ENCODE assay signal across 8 cellular contexts in genomic region chr6:43478008-43478372, GRCh38. TPM values are rescaled to one million over a fixed set of nuclear protein-coding genes. Genes with fewer than 3 reads are reported as not detected.
DNase-seq lines count a peak whose midpoint lies in the region; ATAC-seq, FAIRE-seq and TF ChIP-seq lines count a peak whose summit lies in the region.

No MANE protein-coding gene starts in this region.

- POLR2A ChIA-PET in A673 (lab: Charles Lee; ENCODE audit: low non-redundant PET) (interaction anchor here (0.6 kb wide), 1 partner anchor 611 kb away, joined by 5 read pairs; no protein-coding TSS in a partner anchor), GM12878 (lab: Charles Lee) (interaction anchor here (0.6 to 1.7 kb wide), 12 partner anchors 11 to 494 kb away, joined by 3 to 5 read pairs (median 3); partner anchors contain the start of genes DLK2, POLR1C and PPP2R5D)

- DNase-seq in A673 (ENCODE audit: low spot score) (no peak), GM12878 (ENCODE audit: low read depth, low spot score) (no peak), mesendoderm (no peak), GM13976 (ENCODE audit: low spot score) (no peak), 8988T (no peak), ecto neural progenitor cell (ENCODE audit: low spot score) (no peak)
- DNase-seq in effector CD4-positive, alpha-beta T cell = no peak

- ATAC-seq in HG03354 (IDR thresholded peaks at IDR 0.05; ENCODE audit: poor library complexity, severe bottlenecking, unreplicated experiment) (peak; percentile 19), GM12878 (peak; percentile 15)

- peaks cover 10% of the 10 kb centered on the region for H3K79me2 ChIP-seq in GM12878 (ENCODE audit: control insufficient read depth, insufficient read depth, low read length)
- H3K79me2 ChIP-seq in mesendoderm (ENCODE audit: control insufficient read depth, insufficient read depth, low read length) = peaks cover 23% of the 10 kb centered on the region

- H4K5ac ChIP-seq in mesendoderm (ENCODE audit: low read length) = no peak overlapping the region

- TF ChIP-seq RAD21 in GM12878 (IDR thresholded peaks at IDR 0.05; ENCODE audit: insufficient read depth, low read depth, low read length) = no peak

- H4K8ac ChIP-seq in mesendoderm (ENCODE audit: low read depth, low read length) = no peak overlapping the region

- H3K79me1 ChIP-seq in mesendoderm (ENCODE audit: low read length) = peaks cover 21% of the 10 kb centered on the region

- H3K9ac ChIP-seq in GM12878 (ENCODE audit: control insufficient read depth, insufficient read depth, low read length) = peak overlapping the region; percentile 82
- peak overlapping the region; percentile 79 for H3K9ac ChIP-seq in mesendoderm (ENCODE audit: low read length)

- RAD21 ChIA-PET in GM12878 (lab: Charles Lee; ENCODE audit: unreplicated experiment) = interaction anchor here (1.1 to 1.2 kb wide), 3 partner anchors 23 to 140 kb away, joined by 3 read pairs; partner anchors contain the start of genes POLR1C and YIPF3

- no peak overlapping the region for H2AK5ac ChIP-seq in mesendoderm (ENCODE audit: low read length)

- peak overlapping the region; percentile 57 for H2AFZ ChIP-seq in GM12878 (ENCODE audit: control insufficient read depth, low read depth, low read length)

- no peak for TF ChIP-seq EP300 in GM12878 (IDR thresholded peaks at IDR 0.05; ENCODE audit: borderline replicate concordance in 1 of 2, control insufficient read depth in 1 of 2, low read depth in 2 of 2, low read length in 2 of 2)

- H3K4me1 ChIP-seq in A673 (ENCODE audit: insufficient read depth, low read length, poor library complexity, severe bottlenecking) = peaks cover 33% of the 10 kb centered on the region
- peaks cover 4% of the 10 kb centered on the region for H3K4me1 ChIP-seq in GM12878 (ENCODE audit: control insufficient read depth, insufficient read depth, low read length)
- H3K4me1 ChIP-seq in mesendoderm (ENCODE audit: control insufficient read depth, low read depth, low read length) = peaks cover 9% of the 10 kb centered on the region

- H2BK5ac ChIP-seq in mesendoderm (ENCODE audit: low read length) = no peak overlapping the region

- no peaks in the 10 kb centered on the region for H4K20me1 ChIP-seq in GM12878 (ENCODE audit: control insufficient read depth, insufficient read depth)

- TF ChIP-seq CTCF in A673 (conservative IDR thresholded peaks at IDR 0.05; ENCODE audit: low read depth, low read length) = no peak
- TF ChIP-seq CTCF in GM12878 (IDR thresholded peaks at IDR 0.05 in 2 of 3, conservative IDR thresholded peaks at IDR 0.05 in 1 of 3; ENCODE audit: control insufficient read depth in 2 of 3, extremely low read depth in 1 of 3, insufficient read depth in 1 of 3, low read depth in 3 of 3, low read length in 3 of 3) = no peak
- TF ChIP-seq CTCF in GM13976 (IDR thresholded peaks at IDR 0.05; ENCODE audit: borderline replicate concordance, control extremely low read depth, extremely low read depth, insufficient read depth, missing control alignments) = no peak

- BruUV-seq in A673 (replicated peaks; lab: Mats Ljungman, UMichigan) (TSS peak; percentile 54), GM12878 (replicated peaks; lab: Mats Ljungman, UMichigan) (TSS peak; percentile 72)

- WGBS in GM12878 (ENCODE audit: insufficient coverage, insufficient replicate concordance, low lambda C conversion rate, missing lambda C conversion rate) = 0% methylated on average over 3 of the region's 3 CpGs
- no CpG with 5 or more reads among the region's 3 CpGs for WGBS in mesendoderm (ENCODE audit: extremely low coverage, insufficient coverage, low lambda C conversion rate)

- CTCF ChIA-PET in A673 (lab: Charles Lee) = interaction anchor here (0.5 to 0.7 kb wide), 2 partner anchors 15 to 219 kb away, joined by 3 read pairs; no protein-coding TSS in a partner anchor
- CTCF ChIA-PET in GM12878 (lab: Yijun Ruan, JAX) = interaction anchor here (1.2 to 1.4 kb wide), 2 partner anchors 91 to 156 kb away, joined by 3 to 5 read pairs; no protein-coding TSS in a partner anchor

- no peak overlapping the region for H2BK15ac ChIP-seq in mesendoderm (replicated peaks; ENCODE audit: low read depth)

- no peak for FAIRE-seq in GM12878 (lab: Jason Lieb, UNC)

- peak overlapping the region; percentile 95 for H3K56ac ChIP-seq in mesendoderm (ENCODE audit: low read length)

- H3K4me3 ChIP-seq in A673 (ENCODE audit: low read depth, low read length, poor library complexity, severe bottlenecking) = peak overlapping the region; percentile 74
- peak overlapping the region; percentile 91 for H3K4me3 ChIP-seq in GM12878
- peak overlapping the region; percentile 83 for H3K4me3 ChIP-seq in mesendoderm (ENCODE audit: low read length)

- H3K9me3 ChIP-seq in A673 (ENCODE audit: low read depth, low read length, poor library complexity, severe bottlenecking) (no peaks in the 10 kb centered on the region), GM12878 (replicated peaks; ENCODE audit: control insufficient read depth, insufficient read depth, low read length) (no peaks in the 10 kb centered on the region)

- intact Hi-C loops in A673 (cut with micrococcal nuclease; ENCODE audit: unreplicated experiment) (no loop called here), GM12878 (cut with micrococcal nuclease; ENCODE audit: unreplicated experiment) (no loop called here)

- no peak for TF ChIP-seq POLR2A in GM12878 (IDR thresholded peaks at IDR 0.05; ENCODE audit: low read depth, low read length)

- SMC1A ChIA-PET in GM12878 (lab: Charles Lee; ENCODE audit: uncharacterized antibody, unreplicated experiment) = interaction anchor here (0.5 to 1.5 kb wide), 4 partner anchors 18 to 730 kb away, joined by 3 to 4 read pairs (median 3); no protein-coding TSS in a partner anchor

- no peak overlapping the region for H2BK120ac ChIP-seq in mesendoderm (ENCODE audit: low read depth, low read length)

- H3K4me2 ChIP-seq in GM12878 (ENCODE audit: control insufficient read depth, insufficient read depth) = peak overlapping the region; percentile 95
- H3K4me2 ChIP-seq in mesendoderm (ENCODE audit: low read length) = peak overlapping the region; percentile 96

- H3K23ac ChIP-seq in mesendoderm (ENCODE audit: low read length) = no peak overlapping the region

- in situ Hi-C loops in GM12878 (cut with MboI) (no loop called here), GM13976 (cut with MboI; ENCODE audit: low sequenced_read_pairs, unreplicated experiment) (loop anchor here (25.0 kb wide), 1 partner anchor 216 kb away; no protein-coding TSS in a partner anchor)

- H3K36me3 ChIP-seq in A673 (ENCODE audit: insufficient read depth, low read length, poor library complexity, severe bottlenecking) = no peaks in the 10 kb centered on the region
- H3K36me3 ChIP-seq in GM12878 (ENCODE audit: control insufficient read depth in 2 of 2, insufficient read depth in 2 of 2, low read length in 1 of 2) = no peaks in the 10 kb centered on the region
- no peaks in the 10 kb centered on the region for H3K36me3 ChIP-seq in mesendoderm (ENCODE audit: control insufficient read depth, insufficient read depth, low read length)

- H3K27ac ChIP-seq in A673 (ENCODE audit: low read depth, low read length, poor library complexity, severe bottlenecking) (peak overlapping the region; percentile 89), GM12878 (ENCODE audit: control insufficient read depth, insufficient read depth) (peak overlapping the region; percentile 41), mesendoderm (ENCODE audit: low read depth, low read length) (no peak overlapping the region)

- H3K4ac ChIP-seq in mesendoderm (ENCODE audit: low read depth, low read length) = peak overlapping the region; percentile 97

- no peaks in the 10 kb centered on the region for H3K27me3 ChIP-seq in A673 (replicated peaks; ENCODE audit: insufficient read depth, low read depth, low read length, poor library complexity)
- no peaks in the 10 kb centered on the region for H3K27me3 ChIP-seq in GM12878 (replicated peaks in 1 of 2; ENCODE audit: control insufficient read depth in 2 of 2, insufficient read depth in 2 of 2, low read length in 1 of 2)
- no peaks in the 10 kb centered on the region for H3K27me3 ChIP-seq in mesendoderm (ENCODE audit: insufficient read depth, low read length, poor library complexity)

- no peak overlapping the region for H3K18ac ChIP-seq in mesendoderm (ENCODE audit: low read length)

RNA-seq across cellular contexts. Expression of gene TJAP1, which starts 0.6 kb away (rescaled TPM):
- total RNA-seq in A673 (2021) (39.1 and 46.0 TPM in 2 replicates), GM12878 (2014; rRNA removed) (13.6 and 15.8 TPM in 2 replicates), GM12878 (2014; rRNA removed; fragmentation: Illumina TruSeq; extraction: Trizol) (6.2 and 8.1 TPM in 2 replicates), GM12878 (2021) (22.6 and 26.5 TPM in 2 replicates)
- 21.5 and 21.7 TPM in 2 replicates for total RNA-seq in GM12878 (2013; cell fraction: nucleolus; rRNA removed)
- polyA plus RNA-seq in GM12878 (2011; ENCODE audit: low read depth) = 9.2 TPM
- polyA plus RNA-seq in GM12878 (2011; rRNA removed) (10.8 and 18.0 TPM in 2 replicates), GM12878 (2014; fragmentation: Illumina TruSeq; extraction: Trizol) (7.0 and 13.9 TPM in 2 replicates), GM12878 (2014; fragmentation: Nextera tagmentation; extraction: Ambion mirVana) (under 1 TPM; 0.11 to 0.42 TPM), GM12878 (2014; rRNA removed) (18.9 and 23.9 TPM in 2 replicates), GM12878 (2016; fragmentation: Nextera tagmentation; extraction: Ambion mirVana) (10 to 100 TPM; 10.0 to 11.7 TPM)
- polyA plus RNA-seq in GM12878 (2011; cell fraction: cytosol; rRNA removed) = 16.8 and 18.8 TPM in 2 replicates
- polyA plus RNA-seq in GM12878 (2011; cell fraction: nucleus; rRNA removed) = 70.5 and 83.5 TPM in 2 replicates
- polyA plus RNA-seq in GM12878 (2012) = 14.3 and 17.2 TPM in 2 replicates
- 9.9 and 12.4 TPM in 2 replicates for polyA minus RNA-seq in GM12878 (2011; rRNA and poly(A)+ RNA removed)
- polyA minus RNA-seq in GM12878 (2011; cell fraction: cytosol; rRNA and poly(A)+ RNA removed) = 3.2 and 6.5 TPM in 2 replicates
- polyA minus RNA-seq in GM12878 (2011; cell fraction: nucleus; rRNA and poly(A)+ RNA removed) = 10.3 and 15.7 TPM in 2 replicates
- 28.1 TPM for polyA plus RNA-seq in mesendoderm (2013, experiment 1 of 2)
- polyA plus RNA-seq in mesendoderm (2013, experiment 2 of 2) = 25.9 TPM

RNA-seq across cellular contexts. Expression of gene DLK2, which starts 22.6 kb away (rescaled TPM):
- total RNA-seq in A673 (2021) (0.37 and 0.67 TPM in 2 replicates), GM12878 (2014; rRNA removed) (0.11 and 0.34 TPM in 2 replicates), GM12878 (2014; rRNA removed; fragmentation: Illumina TruSeq; extraction: Trizol) (not detected in 2 replicates), GM12878 (2021) (0.38 and 0.40 TPM in 2 replicates)
- total RNA-seq in GM12878 (2013; cell fraction: nucleolus; rRNA removed) = 1.3 and 1.4 TPM in 2 replicates
- polyA plus RNA-seq in GM12878 (2011; ENCODE audit: low read depth) = 0.37 TPM
- polyA plus RNA-seq in GM12878 (2011; rRNA removed) (0.10 and 0.37 TPM in 2 replicates), GM12878 (2014; fragmentation: Illumina TruSeq; extraction: Trizol) (not detected in 2 replicates), GM12878 (2014; fragmentation: Nextera tagmentation; extraction: Ambion mirVana) (under 1 TPM in 1 of 2 experiments, not detected in 1; 0.03 TPM), GM12878 (2014; rRNA removed) (0.47 and 0.55 TPM in 2 replicates), GM12878 (2016; fragmentation: Nextera tagmentation; extraction: Ambion mirVana) (under 1 TPM in 1 of 2 experiments, not detected in 1; 0.40 TPM)
- polyA plus RNA-seq in GM12878 (2011; cell fraction: cytosol; rRNA removed) = 0.79 and 1.0 TPM in 2 replicates
- polyA plus RNA-seq in GM12878 (2011; cell fraction: nucleus; rRNA removed) = 1.5 and 1.9 TPM in 2 replicates
- polyA plus RNA-seq in GM12878 (2012) = 0.50 and 1.8 TPM in 2 replicates
- polyA minus RNA-seq in GM12878 (2011; rRNA and poly(A)+ RNA removed) = 0.66 and 0.67 TPM in 2 replicates
- polyA minus RNA-seq in GM12878 (2011; cell fraction: cytosol; rRNA and poly(A)+ RNA removed) = not detected in 2 replicates
- polyA minus RNA-seq in GM12878 (2011; cell fraction: nucleus; rRNA and poly(A)+ RNA removed) = 0.24 and 0.57 TPM in 2 replicates
- polyA plus RNA-seq in mesendoderm (2013, experiment 1 of 2) = 0.13 TPM
- 0.29 TPM for polyA plus RNA-seq in mesendoderm (2013, experiment 2 of 2)

RNA-seq across cellular contexts. Expression of gene LRRC73, which starts 32.2 kb away (rescaled TPM):
- total RNA-seq in A673 (2021) (0.58 and 0.94 TPM in 2 replicates), GM12878 (2014; rRNA removed) (not detected in 2 replicates), GM12878 (2014; rRNA removed; fragmentation: Illumina TruSeq; extraction: Trizol) (not detected in 2 replicates), GM12878 (2021) (0.13 and 0.19 TPM in 2 replicates)
- total RNA-seq in GM12878 (2013; cell fraction: nucleolus; rRNA removed) = 0.23 and 0.51 TPM in 2 replicates
- not detected for polyA plus RNA-seq in GM12878 (2011; ENCODE audit: low read depth)
- polyA plus RNA-seq in GM12878 (2011; rRNA removed) (not detected in 2 replicates), GM12878 (2014; fragmentation: Illumina TruSeq; extraction: Trizol) (not detected in 2 replicates), GM12878 (2014; fragmentation: Nextera tagmentation; extraction: Ambion mirVana) (not detected), GM12878 (2014; rRNA removed) (0.09 TPM in 1 of 2 replicates, not detected in the other), GM12878 (2016; fragmentation: Nextera tagmentation; extraction: Ambion mirVana) (not detected)
- 0.03 TPM in 2 replicates for polyA plus RNA-seq in GM12878 (2011; cell fraction: cytosol; rRNA removed)
- polyA plus RNA-seq in GM12878 (2011; cell fraction: nucleus; rRNA removed) = 0.09 and 0.15 TPM in 2 replicates
- not detected in 2 replicates for polyA plus RNA-seq in GM12878 (2012)
- polyA minus RNA-seq in GM12878 (2011; rRNA and poly(A)+ RNA removed) = 0.15 TPM in 1 of 2 replicates, not detected in the other
- polyA minus RNA-seq in GM12878 (2011; cell fraction: cytosol; rRNA and poly(A)+ RNA removed) = not detected in 2 replicates
- polyA minus RNA-seq in GM12878 (2011; cell fraction: nucleus; rRNA and poly(A)+ RNA removed) = 0.60 and 0.86 TPM in 2 replicates
- 0.06 TPM for polyA plus RNA-seq in mesendoderm (2013, experiment 1 of 2)
- 0.07 TPM for polyA plus RNA-seq in mesendoderm (2013, experiment 2 of 2)

RNA-seq across cellular contexts. Expression of gene YIPF3, which starts 38.7 kb away (rescaled TPM):
- 75.1 and 84.2 TPM in 2 replicates for total RNA-seq in A673 (2021)
- total RNA-seq in GM12878 (2013; cell fraction: nucleolus; rRNA removed) = 44.9 and 46.2 TPM in 2 replicates
- 45.0 and 46.5 TPM in 2 replicates for total RNA-seq in GM12878 (2014; rRNA removed)
- 20.2 and 20.5 TPM in 2 replicates for total RNA-seq in GM12878 (2014; rRNA removed; fragmentation: Illumina TruSeq; extraction: Trizol)
- total RNA-seq in GM12878 (2021) = 43.0 and 47.6 TPM in 2 replicates
- polyA plus RNA-seq in GM12878 (2011; ENCODE audit: low read depth) = 29.7 TPM
- 38.2 and 88.8 TPM in 2 replicates for polyA plus RNA-seq in GM12878 (2011; rRNA removed)
- polyA plus RNA-seq in GM12878 (2011; cell fraction: cytosol; rRNA removed) = 59.6 and 67.2 TPM in 2 replicates
- 129 and 158 TPM in 2 replicates for polyA plus RNA-seq in GM12878 (2011; cell fraction: nucleus; rRNA removed)
- polyA plus RNA-seq in GM12878 (2012) = 48.1 and 48.5 TPM in 2 replicates
- 33.5 and 42.4 TPM in 2 replicates for polyA plus RNA-seq in GM12878 (2014; fragmentation: Illumina TruSeq; extraction: Trizol)
- 10 to 100 TPM; 25.0 to 29.8 TPM for polyA plus RNA-seq in GM12878 (2014; fragmentation: Nextera tagmentation; extraction: Ambion mirVana)
- 36.6 and 44.3 TPM in 2 replicates for polyA plus RNA-seq in GM12878 (2014; rRNA removed)
- 10 to 100 TPM; 60.4 TPM for polyA plus RNA-seq in GM12878 (2016; fragmentation: Nextera tagmentation; extraction: Ambion mirVana)
- polyA minus RNA-seq in GM12878 (2011; rRNA and poly(A)+ RNA removed) = 80.2 and 138 TPM in 2 replicates
- 14.8 and 20.0 TPM in 2 replicates for polyA minus RNA-seq in GM12878 (2011; cell fraction: cytosol; rRNA and poly(A)+ RNA removed)
- polyA minus RNA-seq in GM12878 (2011; cell fraction: nucleus; rRNA and poly(A)+ RNA removed) = 35.5 and 44.6 TPM in 2 replicates
- 54.9 TPM for polyA plus RNA-seq in mesendoderm (2013, experiment 1 of 2)
- 53.2 TPM for polyA plus RNA-seq in mesendoderm (2013, experiment 2 of 2)

RNA-seq across cellular contexts. Expression of gene POLR1C, which starts 38.9 kb away (rescaled TPM):
- total RNA-seq in A673 (2021) (64.1 and 75.4 TPM in 2 replicates), GM12878 (2014; rRNA removed) (40.0 and 42.8 TPM in 2 replicates), GM12878 (2014; rRNA removed; fragmentation: Illumina TruSeq; extraction: Trizol) (39.0 and 40.7 TPM in 2 replicates), GM12878 (2021) (48.9 and 51.2 TPM in 2 replicates)
- total RNA-seq in GM12878 (2013; cell fraction: nucleolus; rRNA removed) = 64.7 and 70.1 TPM in 2 replicates
- polyA plus RNA-seq in GM12878 (2011; ENCODE audit: low read depth) = 46.5 TPM
- polyA plus RNA-seq in GM12878 (2011; rRNA removed) (93.5 and 108 TPM in 2 replicates), GM12878 (2014; fragmentation: Illumina TruSeq; extraction: Trizol) (63.9 and 96.9 TPM in 2 replicates), GM12878 (2014; fragmentation: Nextera tagmentation; extraction: Ambion mirVana) (100 to 1,000 TPM; 164 to 180 TPM), GM12878 (2014; rRNA removed) (51.2 and 53.9 TPM in 2 replicates), GM12878 (2016; fragmentation: Nextera tagmentation; extraction: Ambion mirVana) (10 to 100 TPM; 68.5 to 72.1 TPM)
- polyA plus RNA-seq in GM12878 (2011; cell fraction: cytosol; rRNA removed) = 73.3 and 83.3 TPM in 2 replicates
- polyA plus RNA-seq in GM12878 (2011; cell fraction: nucleus; rRNA removed) = 116 and 136 TPM in 2 replicates
- 43.7 and 55.9 TPM in 2 replicates for polyA plus RNA-seq in GM12878 (2012)
- 63.9 and 89.8 TPM in 2 replicates for polyA minus RNA-seq in GM12878 (2011; rRNA and poly(A)+ RNA removed)
- polyA minus RNA-seq in GM12878 (2011; cell fraction: cytosol; rRNA and poly(A)+ RNA removed) = 14.0 and 19.0 TPM in 2 replicates
- 19.8 and 20.5 TPM in 2 replicates for polyA minus RNA-seq in GM12878 (2011; cell fraction: nucleus; rRNA and poly(A)+ RNA removed)
- polyA plus RNA-seq in mesendoderm (2013, experiment 1 of 2) = 33.4 TPM
- polyA plus RNA-seq in mesendoderm (2013, experiment 2 of 2) = 32.0 TPM
